In the genomic region with DNA sequence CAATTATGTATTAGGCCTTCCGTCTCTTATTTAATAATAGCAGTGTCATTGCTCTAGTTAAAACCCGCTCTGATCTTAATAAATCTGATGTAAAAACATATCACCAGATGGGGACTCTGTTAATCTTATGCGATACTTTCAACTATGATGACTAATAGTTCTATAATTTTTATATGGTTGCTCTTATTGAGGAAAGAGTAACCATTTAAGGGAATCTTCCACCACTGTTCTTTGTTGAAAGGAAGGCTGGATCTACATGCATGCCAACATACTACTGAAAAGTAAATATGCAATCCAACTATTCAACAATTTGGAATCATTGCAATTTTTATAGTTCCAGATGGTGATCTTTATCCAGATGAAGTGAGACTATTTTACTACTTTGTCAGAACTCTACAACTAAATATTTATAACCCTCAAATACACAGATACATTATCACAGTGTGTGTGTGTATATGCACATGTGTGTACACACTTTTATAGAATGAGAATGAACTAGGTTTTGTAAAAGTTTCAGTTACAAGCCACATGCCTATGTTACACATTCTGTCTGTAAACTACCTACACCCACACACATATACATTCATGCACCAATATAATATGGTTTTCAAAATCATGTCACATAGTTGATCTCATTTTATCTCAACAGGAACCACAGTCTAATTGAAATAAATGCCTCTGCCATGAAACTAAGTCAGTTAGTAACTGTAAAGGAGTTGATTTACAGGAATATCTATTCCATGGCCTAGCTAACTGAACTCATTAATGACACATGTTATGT, we compare ENCODE assay signal across 18 cellular contexts.
DNase-seq lines count a peak whose midpoint lies in the region; ATAC-seq and TF ChIP-seq lines count a peak whose summit lies in the region.
"Had no signal": no experiment of that assay in that cellular context is flagged by ENCODE, and none has a peak within 500 bp of the region (broad histone marks: within the 10 kb centered on the region; RNA-seq: fewer than 3 reads in every experiment).

No MANE protein-coding gene starts in this region.

- no peak overlapping the region for H3K4me2 ChIP-seq in SK-N-SH

- H3K4me3 ChIP-seq in SK-N-SH (ENCODE audit: low read depth in 2 of 2, low read length in 1 of 2), result no peak overlapping the region
- no peak overlapping the region for H3K4me3 ChIP-seq in fibroblast of mammary gland (ENCODE audit: control insufficient read depth, low read depth, low read length)
- no peak overlapping the region for H3K4me3 ChIP-seq in sigmoid colon
- no peak overlapping the region for H3K4me3 ChIP-seq in CD8-positive, alpha-beta memory T cell (ENCODE audit: low read length)
- H3K4me3 ChIP-seq: coronary artery, GM23248 had no signal

- no peak overlapping the region for H3K4me3 Mint-ChIP-seq in CD8-positive, alpha-beta memory T cell
- no peak overlapping the region for H3K4me3 Mint-ChIP-seq in endothelial cell (ENCODE audit: unreplicated experiment)
- H3K4me3 Mint-ChIP-seq: activated T-cell treated with anti-CD3 and anti-CD28 coated beads, Interleukin-2, amount 50 U/mL, for 4 hours had no signal

- no peaks in the 10 kb centered on the region for H3K27me3 ChIP-seq in SK-N-SH (ENCODE audit: insufficient read depth)
- no peaks in the 10 kb centered on the region for H3K27me3 ChIP-seq in sigmoid colon
- H3K27me3 ChIP-seq in CD8-positive, alpha-beta memory T cell (ENCODE audit: insufficient read depth, low read length, poor library complexity, severe bottlenecking), result no peaks in the 10 kb centered on the region

- H3K9me3 Mint-ChIP-seq in CD8-positive, alpha-beta memory T cell, result peaks cover 0 to 4% (median 0%) of the 10 kb centered on the region in 5 donors
- no peaks in the 10 kb centered on the region for H3K9me3 Mint-ChIP-seq in endothelial cell (ENCODE audit: unreplicated experiment)
- H3K9me3 Mint-ChIP-seq: activated T-cell treated with anti-CD3 and anti-CD28 coated beads, Interleukin-2, amount 50 U/mL, for 4 hours had no signal

- DNase-seq in EH (ENCODE audit: low read depth) (peak; percentile 90), SK-N-SH (no peak), fibroblast of mammary gland (ENCODE audit: low read depth) (peak; percentile 5), sigmoid colon (no peak), COLO668 (lab: John Stamatoyannopoulos, UW; ENCODE audit: unreplicated experiment) (no peak), endothelial cell (ENCODE audit: low spot score) (no peak)
- no peak for DNase-seq in CD8-positive, alpha-beta memory T cell
- DNase-seq: activated CD4-positive, alpha-beta T cell treated with anti-CD3 and anti-CD28 coated beads for 48 hours; activated T-cell treated with anti-CD3 and anti-CD28 coated beads, Interleukin-2, amount 50 U/mL, for 4 hours; GM23248; kidney; NCI-H1417 treated with DMSO at 0.1 percent for 48 hours; OCI-M1; stimulated activated CD4-positive, alpha-beta T cell treated with anti-CD3 and anti-CD28 coated beads, Interleukin-1b, Interleukin-23, amount 100 ng/mL, for 48 hours had no signal

- H3K27ac Mint-ChIP-seq in CD8-positive, alpha-beta memory T cell, result no peak overlapping the region
- H3K27ac Mint-ChIP-seq in endothelial cell (ENCODE audit: unreplicated experiment), result no peak overlapping the region
- H3K27ac Mint-ChIP-seq: progenitor cell of endocrine pancreas had no signal

- CTCF ChIA-PET in SK-N-SH (lab: Yijun Ruan, JAX), result interaction anchor here (1.1 to 1.3 kb wide), 2 partner anchors 18 to 121 kb away, joined by 3 to 4 read pairs; no protein-coding TSS in a partner anchor
- CTCF ChIA-PET in CD8-positive, alpha-beta memory T cell (lab: Charles Lee), result interaction anchor here (1.2 kb wide), 1 partner anchor 8 kb away, joined by 3 read pairs; no protein-coding TSS in a partner anchor

- no peaks in the 10 kb centered on the region for H3K36me3 ChIP-seq in SK-N-SH (replicated peaks in 1 of 2; ENCODE audit: control insufficient read depth in 1 of 2, insufficient read depth in 2 of 2, low read length in 1 of 2)
- no peaks in the 10 kb centered on the region for H3K36me3 ChIP-seq in sigmoid colon
- no peaks in the 10 kb centered on the region for H3K36me3 ChIP-seq in CD8-positive, alpha-beta memory T cell (ENCODE audit: insufficient read depth, low read length)

- WGBS in SK-N-SH (ENCODE audit: low lambda C conversion rate), result 23% methylated on average over 3 of the region's 3 CpGs
- WGBS in sigmoid colon, 2 donors, result 35 to 47% methylated on average over 3 of the region's 3 CpGs

- no peak for ATAC-seq in esophagus mucosa

- H3K79me2 ChIP-seq in SK-N-SH (ENCODE audit: insufficient read depth), result no peaks in the 10 kb centered on the region

- no peak for TF ChIP-seq RAD21 in SK-N-SH (IDR thresholded peaks at IDR 0.05; ENCODE audit: low read length)

- POLR2A ChIA-PET in SK-N-SH (lab: Yijun Ruan, JAX), result no interaction called here
- POLR2A ChIA-PET in CD8-positive, alpha-beta memory T cell (lab: Charles Lee), result no interaction called here

- H4K20me1 ChIP-seq in SK-N-SH (ENCODE audit: insufficient read depth), result no peaks in the 10 kb centered on the region

- H2AFZ ChIP-seq in SK-N-SH (ENCODE audit: low read depth), result no peak overlapping the region
- H2AFZ ChIP-seq: GM23248 had no signal

- H3K4me1 ChIP-seq in SK-N-SH (ENCODE audit: control insufficient read depth in 1 of 2, insufficient read depth in 2 of 2, low read depth in 1 of 2, low read length in 1 of 2), result peaks cover 5 to 8% of the 10 kb centered on the region in 2 experiments; a peak in 2 of 4 replicates
- peaks cover 0 to 76% (median 37%) of the 10 kb centered on the region in 4 donors for H3K4me1 ChIP-seq in sigmoid colon
- no peaks in the 10 kb centered on the region for H3K4me1 ChIP-seq in CD8-positive, alpha-beta memory T cell (ENCODE audit: insufficient read depth, low read length)

- no peaks in the 10 kb centered on the region for H3K36me3 Mint-ChIP-seq in CD8-positive, alpha-beta memory T cell
- H3K36me3 Mint-ChIP-seq in endothelial cell (ENCODE audit: low read depth, unreplicated experiment), result no peaks in the 10 kb centered on the region

- H3K27me3 Mint-ChIP-seq in CD8-positive, alpha-beta memory T cell, result peaks cover 6 to 15% of the 10 kb centered on the region in 2 donors
- peaks cover 3% of the 10 kb centered on the region for H3K27me3 Mint-ChIP-seq in endothelial cell (ENCODE audit: unreplicated experiment)
- H3K27me3 Mint-ChIP-seq: progenitor cell of endocrine pancreas had no signal

- no peaks in the 10 kb centered on the region for H3K9me2 ChIP-seq in SK-N-SH

- no peak for TF ChIP-seq POLR2A in sigmoid colon (IDR thresholded peaks at IDR 0.05)

- TF ChIP-seq CTCF in SK-N-SH (IDR thresholded peaks at IDR 0.05), result no peak
- TF ChIP-seq CTCF in fibroblast of mammary gland (conservative IDR thresholded peaks at IDR 0.05; ENCODE audit: control insufficient read depth, insufficient read depth, low read depth, low read length), result no peak
- TF ChIP-seq CTCF in sigmoid colon (IDR thresholded peaks at IDR 0.05), result no peak
- no peak for TF ChIP-seq CTCF in endothelial cell (IDR thresholded peaks at IDR 0.05; ENCODE audit: unreplicated experiment)

- H3K27ac ChIP-seq in SK-N-SH (ENCODE audit: low read depth in 2 of 2, low read length in 1 of 2), result peak overlapping the region; percentile 39; a peak in 3 of 4 replicates
- peak overlapping the region; percentile 41 to 90 (median 79) for H3K27ac ChIP-seq in sigmoid colon
- H3K27ac ChIP-seq in CD8-positive, alpha-beta memory T cell (ENCODE audit: low read depth, low read length), result no peak overlapping the region
- H3K27ac ChIP-seq: C4-2B, coronary artery, GM23248 had no signal

- H3K9me3 ChIP-seq in SK-N-SH (no peaks in the 10 kb centered on the region), sigmoid colon (no peaks in the 10 kb centered on the region)
- no peaks in the 10 kb centered on the region for H3K9me3 ChIP-seq in CD8-positive, alpha-beta memory T cell (ENCODE audit: low read length)

- H3K9ac ChIP-seq in SK-N-SH, result no peak overlapping the region
- H3K9ac ChIP-seq: GM23248 had no signal

- 0 out of 4 replicates have a peak, but pooled peaks of 1 of the 2 experiments have one; percentile 11 for TF ChIP-seq EP300 in SK-N-SH (IDR thresholded peaks at IDR 0.05; ENCODE audit: borderline replicate concordance in 1 of 2, low read depth in 1 of 2, low read length in 1 of 2)
- peak in 3 of 4 donors; percentile 23 to 52 (median 47) for TF ChIP-seq EP300 in sigmoid colon (IDR thresholded peaks at IDR 0.05)

- no peaks in the 10 kb centered on the region for H3K4me1 Mint-ChIP-seq in CD8-positive, alpha-beta memory T cell
- no peaks in the 10 kb centered on the region for H3K4me1 Mint-ChIP-seq in endothelial cell (ENCODE audit: unreplicated experiment)

- H3F3A ChIP-seq in SK-N-SH (replicated peaks; ENCODE audit: insufficient read depth), result peaks cover 4% of the 10 kb centered on the region

- intact Hi-C loops in sigmoid colon (cut with DNase I), result no loop called here

TF ChIP-seq in SK-N-SH, 30 proteins besides CTCF, POLR2A, EP300 and RAD21:
- TF ChIP-seq FOSL2 (IDR thresholded peaks at IDR 0.05; ENCODE audit: borderline replicate concordance, low read depth) (0 out of 2 replicates have a peak, but pooled peaks have one; percentile 2), FOXJ3 (CRISPR knock-in tag; IDR thresholded peaks at IDR 0.05) (no peak), TCF12 (IDR thresholded peaks at IDR 0.05) (peak; percentile 35; the same call in 1 of the 2 replicates), JUND (IDR thresholded peaks at IDR 0.05) (peak; percentile 10; the same call in 1 of the 2 replicates)

Comparison
In these comparisons a context has a peak if more than half of its experiments do, and no peak if none do; other contexts are left out.
1. DNase-seq: peak in EH (single experiment) and fibroblast of mammary gland (single experiment); none in SK-N-SH (single experiment), sigmoid colon (single experiment), CD8-positive, alpha-beta memory T cell (0 of 5), COLO668 (single experiment) and endothelial cell (single experiment).